ENCODE assay signal across 9 cellular contexts in the genomic region with DNA sequence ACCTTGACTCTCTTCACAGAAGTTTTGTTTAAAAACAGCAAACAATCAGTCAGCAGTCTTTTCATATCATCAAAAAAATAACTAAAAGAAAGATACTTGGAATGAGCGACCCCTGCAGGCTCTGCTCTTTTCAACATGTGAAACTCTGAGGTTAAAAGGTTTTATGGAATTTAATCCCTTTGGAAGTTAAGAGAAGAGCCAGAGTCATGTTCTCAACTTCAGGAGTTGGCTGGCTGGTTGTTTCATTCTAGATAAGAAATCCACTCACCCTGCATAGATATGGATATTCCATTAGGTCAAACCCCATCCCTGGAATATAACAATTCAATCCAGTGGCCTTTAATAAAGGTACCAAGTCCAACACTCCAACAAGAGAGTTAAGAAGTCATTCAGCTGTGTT.
DNase-seq lines count a peak whose midpoint lies in the region; ATAC-seq, FAIRE-seq and TF ChIP-seq lines count a peak whose summit lies in the region.
"Had no signal": no experiment of that assay in that cellular context is flagged by ENCODE, and none has a peak within 500 bp of the region (broad histone marks: within the 10 kb centered on the region; RNA-seq: fewer than 3 reads in every experiment).

No MANE protein-coding gene starts in this region.

- no peak overlapping the region for H3K4ac ChIP-seq in H1 (replicated peaks; ENCODE audit: insufficient read length, low read depth, low read length)

- peaks cover 14% of the 10 kb centered on the region for H3K4me1 Mint-ChIP-seq in nephron

- no peak overlapping the region for H2BK12ac ChIP-seq in H1 (ENCODE audit: low read depth, low read length)

- no peak overlapping the region for H3K56ac ChIP-seq in H1 (replicated peaks; ENCODE audit: insufficient read length, low read depth, low read length)

- peaks cover 8% of the 10 kb centered on the region for H3K27me3 Mint-ChIP-seq in nephron (ENCODE audit: low read depth)

- H3K79me1 ChIP-seq in H1 (ENCODE audit: low read depth, low read length) = no peaks in the 10 kb centered on the region

- no peak for TF ChIP-seq POLR2A in H1 (IDR thresholded peaks at IDR 0.05; ENCODE audit: control extremely low read depth in 1 of 2, low read depth in 2 of 2, low read length in 2 of 2)

- H4K20me1 ChIP-seq in H1 (replicated peaks in 1 of 2; ENCODE audit: control insufficient read depth in 1 of 2, insufficient read depth in 2 of 2, low read length in 2 of 2) = no peaks in the 10 kb centered on the region

- H3K27ac ChIP-seq in H1 (ENCODE audit: low read depth, low read length) = no peak overlapping the region
- H3K27ac ChIP-seq: parathyroid adenoma had no signal

- H2BK5ac ChIP-seq in H1 (ENCODE audit: low read depth, low read length) = no peak overlapping the region

- H3K9ac ChIP-seq in H1 (replicated peaks in 1 of 4; ENCODE audit: extremely low read depth in 1 of 4, low read depth in 3 of 4, low read length in 3 of 4) = no peak overlapping the region
- H3K9ac ChIP-seq: parathyroid adenoma had no signal

- H3K14ac ChIP-seq in H1 (ENCODE audit: insufficient read length) = no peak overlapping the region

- no peak overlapping the region for H4K91ac ChIP-seq in H1 (replicated peaks; ENCODE audit: insufficient read length, low read length)

- no peaks in the 10 kb centered on the region for H3K36me3 ChIP-seq in H1 (ENCODE audit: control insufficient read depth in 2 of 4, insufficient read depth in 4 of 4, low read length in 3 of 4)

- TF ChIP-seq RAD21 in H1 (IDR thresholded peaks at IDR 0.05 in 1 of 2, conservative IDR thresholded peaks at IDR 0.05 in 1 of 2; ENCODE audit: low read depth in 2 of 2, low read length in 2 of 2) = peak; percentile 56 to 61

- peaks cover 20% of the 10 kb centered on the region for H3K9me3 Mint-ChIP-seq in nephron

- no peak overlapping the region for H2BK15ac ChIP-seq in H1 (ENCODE audit: low read length)

- H3K4me1 ChIP-seq in H1 (replicated peaks in 1 of 4; ENCODE audit: control insufficient read depth in 3 of 4, insufficient read depth in 4 of 4, low read length in 3 of 4) = no peaks in the 10 kb centered on the region
- H3K4me1 ChIP-seq: parathyroid adenoma had no signal

- no peak overlapping the region for H2BK20ac ChIP-seq in H1 (ENCODE audit: low read length)

- no peak overlapping the region for H2AK5ac ChIP-seq in H1 (ENCODE audit: low read depth, low read length)

- H3K23ac ChIP-seq in H1 (ENCODE audit: insufficient read length) = no peak overlapping the region

- H4K8ac ChIP-seq in H1 (ENCODE audit: extremely low read depth, insufficient read depth, low read length) = no peak overlapping the region

- no peaks in the 10 kb centered on the region for H3K9me3 ChIP-seq in H1 (ENCODE audit: insufficient read depth in 2 of 2, low read depth in 1 of 2, low read length in 1 of 2)

- H3K4me3 ChIP-seq in H1 (ENCODE audit: extremely low read depth in 1 of 4, insufficient read depth in 2 of 4, low read depth in 3 of 4, low read length in 4 of 4) = no peak overlapping the region

- CTCF ChIA-PET in H1 (lab: Charles Lee; ENCODE audit: partially characterized antibody) = interaction anchor here (0.9 to 3.2 kb wide), 8 partner anchors 15 to 414 kb away, joined by 3 to 20 read pairs (median 4); no protein-coding TSS in a partner anchor

- H3K4me3 Mint-ChIP-seq in nephron = no peak overlapping the region

- H3K79me2 ChIP-seq in H1 (ENCODE audit: control insufficient read depth in 1 of 2, insufficient read depth in 2 of 2, low read length in 2 of 2) = no peaks in the 10 kb centered on the region
- H3K79me2 ChIP-seq: parathyroid adenoma had no signal

- FAIRE-seq in H1 (lab: Jason Lieb, UNC) = no peak

- ATAC-seq in GM18861 (IDR thresholded peaks at IDR 0.05; ENCODE audit: unreplicated experiment) = no peak
- ATAC-seq in GM18858 (IDR thresholded peaks at IDR 0.05; ENCODE audit: unreplicated experiment) = no peak

- H2BK120ac ChIP-seq in H1 (replicated peaks; ENCODE audit: low read depth, low read length) = no peak overlapping the region

- no peak overlapping the region for H3K18ac ChIP-seq in H1 (ENCODE audit: extremely low read depth, low read length)

- peak overlapping the region in 1 of 3 experiments; percentile 16 for H3K27ac Mint-ChIP-seq in nephron

- H3K4me2 ChIP-seq in H1 (ENCODE audit: insufficient read depth in 1 of 2, low read depth in 2 of 2, low read length in 2 of 2) = no peak overlapping the region

- no peak overlapping the region for H2AFZ ChIP-seq in H1 (ENCODE audit: low read length)
- H2AFZ ChIP-seq: parathyroid adenoma had no signal

- DNase-seq in DMS53 (lab: John Stamatoyannopoulos, UW) (peak; percentile 74), NCI-H1694 (lab: John Stamatoyannopoulos, UW) (peak; percentile 45), H1 (ENCODE audit: low read depth in 1 of 2, low spot score in 2 of 2) (no peak), NCI-H1930 (lab: John Stamatoyannopoulos, UW) (no peak), NCI-H345 (lab: John Stamatoyannopoulos, UW) (no peak)

- no peak overlapping the region for H4K5ac ChIP-seq in H1 (ENCODE audit: insufficient read length, low read depth, low read length)

- WGBS in H1 (ENCODE audit: extremely low coverage in 1 of 2, insufficient coverage in 1 of 2, insufficient read length in 1 of 2, insufficient replicate concordance in 2 of 2, low coverage in 1 of 2, low lambda C conversion rate in 2 of 2, missing lambda C conversion rate in 1 of 2), 2 experiments = 0% methylated on average over 1 of the region's 1 CpG; no CpG with 5 or more reads in 1 of the 2 experiments

- H3K36me3 Mint-ChIP-seq in nephron (ENCODE audit: low read depth) = no peaks in the 10 kb centered on the region

- TF ChIP-seq CTCF in H1 (IDR thresholded peaks at IDR 0.05; ENCODE audit: control extremely low read depth in 1 of 3, insufficient read depth in 1 of 3, low read depth in 1 of 3, low read length in 3 of 3) = peak in 2 of 3 experiments; percentile 37 to 40; a peak in 2 of 4 replicates
- peak; percentile 12 to 45 (median 38) for TF ChIP-seq CTCF in nephron (IDR thresholded peaks at IDR 0.05; ENCODE audit: unreplicated experiment in 3 of 3)

- no peak for TF ChIP-seq EP300 in H1 (IDR thresholded peaks at IDR 0.05; ENCODE audit: borderline replicate concordance in 1 of 2, low read depth in 2 of 2, low read length in 2 of 2)

- no peaks in the 10 kb centered on the region for H3K23me2 ChIP-seq in H1 (ENCODE audit: low read depth, low read length)

- POLR2A ChIA-PET in H1 (lab: Charles Lee; ENCODE audit: partially characterized antibody) = no interaction called here

- H3K27me3 ChIP-seq in H1 (replicated peaks in 1 of 4; ENCODE audit: control insufficient read depth in 3 of 4, extremely low read depth in 1 of 4, insufficient read depth in 3 of 4, low read length in 3 of 4) = no peaks in the 10 kb centered on the region

TF ChIP-seq in H1, 55 proteins besides CTCF, POLR2A, EP300 and RAD21:
- TF ChIP-seq ZNF274 (IDR thresholded peaks at IDR 0.05; ENCODE audit: borderline replicate concordance, extremely low read depth, low read length) (no peak), SP4 (IDR thresholded peaks at IDR 0.05; ENCODE audit: low read length) (no peak), EZH2 (IDR thresholded peaks at IDR 0.05; ENCODE audit: low read depth, low read length, severe bottlenecking) (no peak), KDM5A (IDR thresholded peaks at IDR 0.05; ENCODE audit: low read length) (no peak), JUN (IDR thresholded peaks at IDR 0.05; ENCODE audit: low read depth, low read length) (no peak), TEAD4 (IDR thresholded peaks at IDR 0.05; ENCODE audit: low read depth, low read length) (no peak), TCF12 (IDR thresholded peaks at IDR 0.05; ENCODE audit: low read depth, low read length) (no peak), CBX8 (IDR thresholded peaks at IDR 0.05; ENCODE audit: borderline replicate concordance, low read depth, low read length) (no peak), POLR2AphosphoS5 (IDR thresholded peaks at IDR 0.05; ENCODE audit: low read depth, low read length) (no peak), GTF2F1 (IDR thresholded peaks at IDR 0.05; ENCODE audit: borderline replicate concordance, low read depth, low read length) (no peak), TAF1 (IDR thresholded peaks at IDR 0.05; ENCODE audit: low read depth, low read length) (no peak), RBBP5 (IDR thresholded peaks at IDR 0.05; ENCODE audit: borderline replicate concordance, low read depth, low read length) (no peak), CHD2 (IDR thresholded peaks at IDR 0.05; ENCODE audit: low read length) (no peak), JUND (IDR thresholded peaks at IDR 0.05; ENCODE audit: low read length) (no peak), NANOG (IDR thresholded peaks at IDR 0.05; ENCODE audit: insufficient read depth, low read depth, low read length, poor library complexity, severe bottlenecking) (no peak), BACH1 (IDR thresholded peaks at IDR 0.05; ENCODE audit: low read length) (no peak), GABPA (IDR thresholded peaks at IDR 0.05; ENCODE audit: borderline replicate concordance, insufficient read depth, low read length) (no peak)
- TF ChIP-seq, protein P1, sequence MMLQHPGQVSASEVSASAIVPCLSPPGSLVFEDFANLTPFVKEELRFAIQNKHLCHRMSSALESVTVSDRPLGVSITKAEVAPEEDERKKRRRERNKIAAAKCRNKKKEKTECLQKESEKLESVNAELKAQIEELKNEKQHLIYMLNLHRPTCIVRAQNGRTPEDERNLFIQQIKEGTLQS (IDR thresholded peaks at IDR 0.05; ENCODE audit: insufficient read depth, low read depth, low read length) = no peak
- TF ChIP-seq, protein P2, sequence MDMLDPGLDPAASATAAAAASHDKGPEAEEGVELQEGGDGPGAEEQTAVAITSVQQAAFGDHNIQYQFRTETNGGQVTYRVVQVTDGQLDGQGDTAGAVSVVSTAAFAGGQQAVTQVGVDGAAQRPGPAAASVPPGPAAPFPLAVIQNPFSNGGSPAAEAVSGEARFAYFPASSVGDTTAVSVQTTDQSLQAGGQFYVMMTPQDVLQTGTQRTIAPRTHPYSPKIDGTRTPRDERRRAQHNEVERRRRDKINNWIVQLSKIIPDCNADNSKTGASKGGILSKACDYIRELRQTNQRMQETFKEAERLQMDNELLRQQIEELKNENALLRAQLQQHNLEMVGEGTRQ (IDR thresholded peaks at IDR 0.05; ENCODE audit: low read length) = no peak

Comparison
In these comparisons a context has a peak if more than half of its experiments do, and no peak if none do; other contexts are left out.
1. DNase-seq: peak in DMS53 (single experiment) and NCI-H1694 (single experiment); none in H1 (0 of 2), NCI-H1930 (0 of 2) and NCI-H345 (single experiment).